17 cellular contexts compared by ENCODE assay signal in genomic region chr18:34694611-34695165, GRCh38. TPM values are rescaled to one million over a fixed set of nuclear protein-coding genes. Genes with fewer than 3 reads are reported as not detected.
DNase-seq lines count a peak whose midpoint lies in the region; ATAC-seq and TF ChIP-seq lines count a peak whose summit lies in the region.
"Had no signal": no experiment of that assay in that cellular context is flagged by ENCODE, and none has a peak within 500 bp of the region (broad histone marks: within the 10 kb centered on the region; RNA-seq: fewer than 3 reads in every experiment).

No MANE protein-coding gene starts in this region.

- peaks cover 37% of the 10 kb centered on the region for H3K4me1 Mint-ChIP-seq in brain
- H3K4me1 Mint-ChIP-seq in nephron progenitor cell: peaks cover 41% of the 10 kb centered on the region
- H3K4me1 Mint-ChIP-seq in activated T-helper 2 cell treated with anti-CD3 and anti-CD28 coated beads, Interferon-gamma antibody, Interleukin-2, Interleukin-4, amounts not matched to agents 10 μg/mL and 5 μg/mL and 100 μg/mL, durations not matched to agents 14 hours and 24 hours and 36 hours (ENCODE audit: low read depth): no peaks in the 10 kb centered on the region
- H3K4me1 Mint-ChIP-seq: activated naive CD4-positive, alpha-beta T cell treated with anti-CD3 and anti-CD28 coated beads, Interleukin-2, amount 50 U/mL, for 24 hours; naive B cell had no signal

- H3K9me3 Mint-ChIP-seq in brain: peaks cover 0 to 9% (median 0%) of the 10 kb centered on the region in 5 experiments
- H3K9me3 Mint-ChIP-seq in nephron progenitor cell: peaks cover 14% of the 10 kb centered on the region
- H3K9me3 Mint-ChIP-seq in activated T-helper 2 cell treated with anti-CD3 and anti-CD28 coated beads, Interferon-gamma antibody, Interleukin-2, Interleukin-4, amounts not matched to agents 10 μg/mL and 5 μg/mL and 100 μg/mL, durations not matched to agents 14 hours and 24 hours and 36 hours: no peaks in the 10 kb centered on the region
- H3K9me3 Mint-ChIP-seq: activated naive CD4-positive, alpha-beta T cell treated with anti-CD3 and anti-CD28 coated beads, Interleukin-2, amount 50 U/mL, for 24 hours; naive B cell had no signal

- H3K36me3 Mint-ChIP-seq in brain (peaks cover 16% of the 10 kb centered on the region), nephron progenitor cell (ENCODE audit: low read depth) (peaks cover 6% of the 10 kb centered on the region)
- no peaks in the 10 kb centered on the region for H3K36me3 Mint-ChIP-seq in activated T-helper 2 cell treated with anti-CD3 and anti-CD28 coated beads, Interferon-gamma antibody, Interleukin-2, Interleukin-4, amounts not matched to agents 10 μg/mL and 5 μg/mL and 100 μg/mL, durations not matched to agents 14 hours and 24 hours and 36 hours (ENCODE audit: low read depth)
- H3K36me3 Mint-ChIP-seq: activated naive CD4-positive, alpha-beta T cell treated with anti-CD3 and anti-CD28 coated beads, Interleukin-2, amount 50 U/mL, for 24 hours; naive B cell had no signal

- DNase-seq in NCI-H345 (lab: John Stamatoyannopoulos, UW): peak; percentile 15
- DNase-seq in NCI-H345 treated with DMSO at 0.1 percent for 48 hours (lab: John Stamatoyannopoulos, UW; ENCODE audit: unreplicated experiment): no peak
- DNase-seq in NCI-H2029 (lab: John Stamatoyannopoulos, UW): peak; percentile 15
- DNase-seq in nephron progenitor cell: no peak
- no peak for DNase-seq in activated T-helper 2 cell treated with anti-CD3 and anti-CD28 coated beads, Interferon-gamma antibody, Interleukin-2, Interleukin-4, amounts not matched to agents 10 μg/mL and 5 μg/mL and 100 μg/mL, durations not matched to agents 14 hours and 24 hours and 36 hours (ENCODE audit: low spot score)
- no peak for DNase-seq in C1 segment of cervical spinal cord (lab: John Stamatoyannopoulos, UW)
- DNase-seq: activated CD4-positive, CD25-positive, alpha-beta regulatory T cell treated with anti-CD3 and anti-CD28 coated beads, Interleukin-2, amount 50 U/mL, for 72 hours; activated T-cell treated with anti-CD3 and anti-CD28 coated beads, Interleukin-2, amount 50 U/mL, for 72 hours; naive B cell; NCI-H524; posterior cingulate gyrus; SW 1271; uterus had no signal

- intact Hi-C loops in activated T-helper 2 cell treated with anti-CD3 and anti-CD28 coated beads, Interferon-gamma antibody, Interleukin-2, Interleukin-4, amounts not matched to agents 10 μg/mL and 5 μg/mL and 100 μg/mL, durations not matched to agents 14 hours and 24 hours and 36 hours (cut with micrococcal nuclease): no loop called here

- peak overlapping the region; percentile 20 to 85 (median 77) for H3K27ac Mint-ChIP-seq in brain
- H3K27ac Mint-ChIP-seq in nephron progenitor cell: peak overlapping the region; percentile 64
- H3K27ac Mint-ChIP-seq in activated T-helper 2 cell treated with anti-CD3 and anti-CD28 coated beads, Interferon-gamma antibody, Interleukin-2, Interleukin-4, amounts not matched to agents 10 μg/mL and 5 μg/mL and 100 μg/mL, durations not matched to agents 14 hours and 24 hours and 36 hours: no peak overlapping the region
- H3K27ac Mint-ChIP-seq: activated naive CD4-positive, alpha-beta T cell treated with anti-CD3 and anti-CD28 coated beads, Interleukin-2, amount 50 U/mL, for 24 hours; activated T-cell treated with anti-CD3 and anti-CD28 coated beads, Interleukin-2, amount 50 U/mL, for 72 hours; naive B cell had no signal

- H3K4me3 Mint-ChIP-seq in brain (peak overlapping the region in 3 of 5 experiments; percentile 9 to 36 (median 23)), nephron progenitor cell (peak overlapping the region; percentile 67)
- no peak overlapping the region for H3K4me3 Mint-ChIP-seq in activated T-helper 2 cell treated with anti-CD3 and anti-CD28 coated beads, Interferon-gamma antibody, Interleukin-2, Interleukin-4, amounts not matched to agents 10 μg/mL and 5 μg/mL and 100 μg/mL, durations not matched to agents 14 hours and 24 hours and 36 hours (ENCODE audit: low read depth)
- H3K4me3 Mint-ChIP-seq: activated naive CD4-positive, alpha-beta T cell treated with anti-CD3 and anti-CD28 coated beads, Interleukin-2, amount 50 U/mL, for 24 hours; activated T-cell treated with anti-CD3 and anti-CD28 coated beads, Interleukin-2, amount 50 U/mL, for 72 hours; naive B cell had no signal

- ATAC-seq in HG02610 (IDR thresholded peaks at IDR 0.05; ENCODE audit: unreplicated experiment): no peak
- ATAC-seq: A549; activated T-cell treated with anti-CD3 and anti-CD28 coated beads, Interleukin-2, amount 50 U/mL, for 72 hours had no signal

- H3K27me3 Mint-ChIP-seq in brain: no peaks in the 10 kb centered on the region
- H3K27me3 Mint-ChIP-seq in nephron progenitor cell (ENCODE audit: low read depth, poor library complexity): no peaks in the 10 kb centered on the region
- no peaks in the 10 kb centered on the region for H3K27me3 Mint-ChIP-seq in activated T-helper 2 cell treated with anti-CD3 and anti-CD28 coated beads, Interferon-gamma antibody, Interleukin-2, Interleukin-4, amounts not matched to agents 10 μg/mL and 5 μg/mL and 100 μg/mL, durations not matched to agents 14 hours and 24 hours and 36 hours (ENCODE audit: low read depth)

- TF ChIP-seq CTCF in brain (conservative IDR thresholded peaks at IDR 0.05) (no peak), nephron progenitor cell (IDR thresholded peaks at IDR 0.05) (no peak)

RNA-seq across cellular contexts. Expression of gene DTNA, which starts 15.4 kb away (rescaled TPM):
- 114 TPM for polyA plus RNA-seq in brain (ENCODE audit: insufficient read depth, low read depth, low replicate concordance)
- 0.73 TPM in 1 of 2 replicates, not detected in the other for total RNA-seq in activated T-helper 2 cell treated with anti-CD3 and anti-CD28 coated beads, Interferon-gamma antibody, Interleukin-2, Interleukin-4, amounts not matched to agents 10 μg/mL and 5 μg/mL and 100 μg/mL, durations not matched to agents 14 hours and 24 hours and 36 hours

Comparison
In these comparisons a context has a peak if more than half of its experiments do, and no peak if none do; other contexts are left out.
1. DNase-seq: peak in NCI-H345 (single experiment) and NCI-H2029 (single experiment); none in NCI-H345 treated with DMSO at 0.1 percent for 48 hours (single experiment), nephron progenitor cell (single experiment), activated T-helper 2 cell treated with anti-CD3 and anti-CD28 coated beads, Interferon-gamma antibody, Interleukin-2, Interleukin-4, amounts not matched to agents 10 μg/mL and 5 μg/mL and 100 μg/mL, durations not matched to agents 14 hours and 24 hours and 36 hours (single experiment) and C1 segment of cervical spinal cord (0 of 14).